Comparison of ENCODE assay signal across 27 cellular contexts in the genomic region with DNA sequence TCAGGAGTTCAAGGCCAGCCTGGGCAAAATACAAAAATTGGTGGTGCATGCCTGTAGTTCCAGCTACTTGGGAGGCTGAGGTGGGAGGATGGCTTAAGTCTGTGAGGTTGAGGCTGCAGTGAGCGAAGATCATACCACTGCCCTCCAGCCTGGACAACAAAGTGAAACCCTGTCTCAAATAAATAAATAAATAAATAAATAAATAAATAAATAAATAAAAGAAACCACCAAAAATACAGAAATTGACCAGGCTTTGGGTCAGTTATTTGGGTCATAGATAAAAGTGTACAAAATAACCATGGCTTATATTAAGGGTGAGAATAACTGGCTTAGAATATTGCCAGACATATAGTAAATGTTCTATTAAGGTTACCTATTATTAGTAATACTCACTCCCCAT.
"Had no signal": no experiment of that assay in that cellular context is flagged by ENCODE, and none has a peak within 500 bp of the region (broad histone marks: within the 10 kb centered on the region; RNA-seq: fewer than 3 reads in every experiment).

No MANE protein-coding gene starts in this region.

- H3K4me1 ChIP-seq: stomach, suprapubic skin, testis, thyroid gland, tibial artery, tibial nerve, transverse colon, upper lobe of left lung, upper lobe of right lung, uterus, vagina had no signal

- FAIRE-seq: urothelium cell line had no signal

- H3K9me3 ChIP-seq: stomach, suprapubic skin, testis, thoracic aorta, thyroid gland, tibial artery, tibial nerve, transverse colon, upper lobe of left lung, upper lobe of right lung, uterus, vagina had no signal

- DNase-seq: stimulated activated CD4-positive, alpha-beta T cell treated with anti-CD3 and anti-CD28 coated beads, Interleukin-2, amount 100 ng/mL, for 48 hours; stimulated activated CD4-positive, alpha-beta T cell treated with anti-CD3 and anti-CD28 coated beads, Interleukin-4, amount 100 ng/mL, for 1 hour; stimulated activated CD4-positive, alpha-beta T cell treated with anti-CD3 and anti-CD28 coated beads, Interleukin-4, amount 100 ng/mL, for 24 hours; stimulated activated CD4-positive, alpha-beta T cell treated with anti-CD3 and anti-CD28 coated beads, Interleukin-4, amount 100 ng/mL, for 4 hours; stimulated activated CD8-positive, alpha-beta memory T cell treated with anti-CD3 and anti-CD28 coated beads, Interleukin-4, amount 100 ng/mL, for 48 hours; stimulated activated naive B cell treated with anti-CD40 and anti-IgM and Interleukin-4, amounts not matched to agents 10 μg/mL and 1 μg/mL and 100 μg/mL, for 72 hours; stimulated activated naive CD4-positive, alpha-beta T cell; stimulated activated naive CD4-positive, alpha-beta T cell treated with Interleukin-2 at 50 U/mL for 16 hours; stimulated activated naive CD8-positive, alpha-beta T cell treated with anti-CD3 and anti-CD28 coated beads, Interleukin-15, amount 100 ng/mL, for 72 hours; stimulated activated naive CD8-positive, alpha-beta T cell treated with anti-CD3 and anti-CD28 coated beads, Interleukin-15, Interleukin-2, amounts not matched to agents 100 U/mL and 50 U/mL, for 24 hours; stomach; substantia nigra; testis; thyroid gland; tibial artery; transverse colon; trophoblast cell; upper lobe of left lung; upper lobe of right lung; uterus had no signal

- H3K27ac ChIP-seq: stomach, suprapubic skin, testis, thoracic aorta, thyroid gland, tibial artery, tibial nerve, transverse colon, upper lobe of left lung, upper lobe of right lung, uterus, vagina had no signal

- H3K4me3 ChIP-seq: stomach, suprapubic skin, testis, thoracic aorta, thyroid gland, tibial artery, tibial nerve, transverse colon, upper lobe of left lung, upper lobe of right lung, uterus, vagina had no signal

- H3K36me3 ChIP-seq: stomach, suprapubic skin, thoracic aorta, thyroid gland, tibial artery, tibial nerve, transverse colon, upper lobe of left lung, upper lobe of right lung, uterus, vagina had no signal

- ATAC-seq: stimulated activated effector memory CD8-positive, alpha-beta T cell treated with anti-CD3 and anti-CD28 coated beads, Interleukin-12 subunit alpha, Interleukin-12 subunit beta, amount 100 ng/mL, for 72 hours; stimulated activated memory B cell treated with anti-CD40 and anti-IgM and Interleukin-4, amounts not matched to agents 10 μg/mL and 1 μg/mL and 100 μg/mL, for 72 hours; stimulated activated naive B cell treated with anti-CD40 and anti-IgM and Interleukin-4, amounts not matched to agents 10 μg/mL and 1 μg/mL and 100 μg/mL, for 72 hours; stimulated activated naive CD8-positive, alpha-beta T cell treated with anti-CD3 and anti-CD28 coated beads, Interleukin-15, amount 100 ng/mL, for 72 hours; stimulated activated naive CD8-positive, alpha-beta T cell treated with anti-CD3 and anti-CD28 coated beads, Interleukin-15, Interleukin-2, amounts not matched to agents 100 U/mL and 50 U/mL, for 24 hours; upper lobe of right lung had no signal
